Comparison of ENCODE assay signal across 9 cellular contexts in the genomic region with DNA sequence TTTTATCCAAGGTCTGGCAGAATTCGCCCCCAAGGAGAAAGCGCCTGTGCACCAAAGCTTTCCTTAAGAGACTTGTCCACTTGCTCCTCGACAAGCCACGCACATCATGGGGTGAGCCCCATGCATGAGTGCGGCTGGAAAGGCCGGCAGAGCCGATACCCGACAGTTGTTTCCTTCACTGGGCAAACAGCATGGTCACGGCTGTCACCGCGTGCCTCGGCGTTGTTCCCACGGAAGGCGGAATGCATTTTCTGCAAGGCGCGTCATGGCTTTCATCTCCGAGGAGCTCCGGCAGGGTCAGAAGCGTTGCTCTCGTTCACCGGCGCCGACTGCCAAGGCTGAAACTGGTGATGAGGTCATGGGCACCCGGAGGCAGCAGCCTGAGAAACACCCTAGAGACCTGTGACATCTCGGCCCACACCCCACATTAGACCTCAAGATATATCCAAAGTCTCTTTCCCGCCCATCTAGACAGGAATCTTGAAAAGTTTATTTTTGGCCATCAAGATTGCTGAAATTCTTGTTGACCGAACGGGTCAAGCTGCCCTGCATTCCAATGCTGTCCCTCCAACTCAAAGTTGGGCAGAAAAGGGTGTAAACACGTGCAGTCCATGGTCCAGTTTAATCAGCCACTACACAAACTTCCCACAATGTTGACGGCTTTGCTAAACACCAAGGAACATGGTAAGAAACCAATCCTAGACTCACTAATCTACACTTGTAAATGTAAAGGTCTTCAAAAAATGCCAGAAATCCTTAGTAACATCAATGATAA. TPM values are rescaled to one million over a fixed set of nuclear protein-coding genes. Genes with fewer than 3 reads are reported as not detected.
DNase-seq lines count a peak whose midpoint lies in the region; ATAC-seq and TF ChIP-seq lines count a peak whose summit lies in the region.
"Had no signal": no experiment of that assay in that cellular context is flagged by ENCODE, and none has a peak within 500 bp of the region (broad histone marks: within the 10 kb centered on the region; RNA-seq: fewer than 3 reads in every experiment).

No MANE protein-coding gene starts in this region.

- ATAC-seq in gastrocnemius medialis = peak; percentile 60 to 63
- ATAC-seq in GM19035 (IDR thresholded peaks at IDR 0.05; ENCODE audit: unreplicated experiment) = no peak
- ATAC-seq in HG02840 (IDR thresholded peaks at IDR 0.05; ENCODE audit: low FRiP score, unreplicated experiment) = no peak

- no peak for TF ChIP-seq CTCF in gastrocnemius medialis (IDR thresholded peaks at IDR 0.05 in 4 of 5, conservative IDR thresholded peaks at IDR 0.05 in 1 of 5)

- no peaks in the 10 kb centered on the region for H3K36me3 ChIP-seq in gastrocnemius medialis

- H3K27ac ChIP-seq in gastrocnemius medialis = peak overlapping the region; percentile 96 to 100 (median 98)

- H3K4me3 ChIP-seq in gastrocnemius medialis = peak overlapping the region; percentile 83 to 95 (median 89)

- no peaks in the 10 kb centered on the region for H3K27me3 ChIP-seq in gastrocnemius medialis

- DNase-seq in EH (ENCODE audit: low read depth) (peak; percentile 90), NCI-H1417 (lab: John Stamatoyannopoulos, UW) (peak; percentile 19 to 92 (median 86)), brain pericyte (ENCODE audit: low read depth, low spot score) (peak; percentile 56), iPS-NIHi7 (ENCODE audit: extremely low spot score) (peak; percentile 50), gastrocnemius medialis (peak; percentile 43 to 73), activated gamma-delta T cell treated with Interleukin-2 at 50 U/mL for 16 hours (no peak)

- in situ Hi-C loops in gastrocnemius medialis (cut with MboI; ENCODE audit: low sequenced_read_pairs in 4 of 4) = no loop called here

- intact Hi-C loops in gastrocnemius medialis (cut with DNase I; ENCODE audit: low total_unique reads) = loop anchor here (5.0 to 10.0 kb wide), 3 partner anchors 52 to 1504 kb away; partner anchors contain the start of gene KLF13

- peaks cover 23 to 26% of the 10 kb centered on the region in 2 donors for H3K4me1 ChIP-seq in gastrocnemius medialis

- H3K9me3 ChIP-seq in gastrocnemius medialis = no peaks in the 10 kb centered on the region

- no peak for TF ChIP-seq POLR2A in gastrocnemius medialis (IDR thresholded peaks at IDR 0.05)

RNA-seq across cellular contexts. Expression of gene TJP1, which starts 0.6 kb away (rescaled TPM):
- 10 to 100 TPM; 33.2 to 47.2 (median 42.9) TPM for total RNA-seq in gastrocnemius medialis
- total RNA-seq: T-helper 2 cell treated with Interferon-gamma antibody and Interleukin-4, amounts not matched to agents 100 ng/mL and 5 ng/mL, for 36 hours had no signal

Comparison
In these comparisons a context has a peak if more than half of its experiments do, and no peak if none do; other contexts are left out.
1. ATAC-seq: peak in gastrocnemius medialis (2 of 2); none in GM19035 (single experiment) and HG02840 (single experiment).